1 cellular context compared by ENCODE assay signal in genomic region chr20:53652859-53653520, GRCh38.
TF ChIP-seq lines count a peak whose summit lies in the region.

No MANE protein-coding gene starts in this region.

TF ChIP-seq in HEK293, 187 proteins besides CTCF, POLR2A, EP300 and RAD21 (continued from another document):
- TF ChIP-seq PRDM6 (tag by site-specific recombination; IDR thresholded peaks at IDR 0.05) (peak; percentile 53), ZNF692 (tag by site-specific recombination; IDR thresholded peaks at IDR 0.05) (0 out of 2 replicates have a peak, but pooled peaks have one; percentile 39), HOXA7 (CRISPR knock-in tag; IDR thresholded peaks at IDR 0.05; ENCODE audit: borderline replicate concordance) (no peak)
